ENCODE assay signal across 9 cellular contexts in genomic region chr5:95808013-95808685, GRCh38. TPM values are rescaled to one million over a fixed set of nuclear protein-coding genes. Genes with fewer than 3 reads are reported as not detected.
A peak's percentile ranks its signal among the peaks of the same experiment; 100 is the strongest.
DNase-seq lines count a peak whose midpoint lies in the region; ATAC-seq, FAIRE-seq and TF ChIP-seq lines count a peak whose summit lies in the region.
"Had no signal": no experiment of that assay in that cellular context is flagged by ENCODE, and none has a peak within 500 bp of the region (broad histone marks: within the 10 kb centered on the region; RNA-seq: fewer than 3 reads in every experiment).

No MANE protein-coding gene starts in this region.

- ATAC-seq in GM18511 (IDR thresholded peaks at IDR 0.05; ENCODE audit: unreplicated experiment): peak; percentile 6
- peak; percentile 4 for ATAC-seq in HG03460 (IDR thresholded peaks at IDR 0.05; ENCODE audit: unreplicated experiment)
- no peak for ATAC-seq in GM18870 (IDR thresholded peaks at IDR 0.05; ENCODE audit: unreplicated experiment)
- ATAC-seq in GM21737 (IDR thresholded peaks at IDR 0.05; ENCODE audit: unreplicated experiment): no peak

- no peak for FAIRE-seq in D721Med (lab: Jason Lieb, UNC)

- WGBS in endodermal cell (ENCODE audit: insufficient coverage in 1 of 2, insufficient read length in 1 of 2), 2 experiments: 92% methylated on average over 7 of the region's 7 CpGs; no CpG with 5 or more reads in 1 of the 2 experiments

- H3K36me3 Mint-ChIP-seq in endodermal cell (ENCODE audit: low read depth): peaks cover 18% of the 10 kb centered on the region

- H3K4me3 Mint-ChIP-seq in endodermal cell: no peak overlapping the region

- H3K27ac ChIP-seq in endodermal cell (ENCODE audit: low read depth, low read length) (no peak overlapping the region), skeletal muscle tissue (ENCODE audit: low read depth, low read length) (peak overlapping the region; percentile 78)

- H3K27me3 ChIP-seq in endodermal cell (ENCODE audit: control insufficient read depth, insufficient read depth, low read length, poor library complexity, severe bottlenecking) (no peaks in the 10 kb centered on the region), skeletal muscle tissue (ENCODE audit: control insufficient read depth in 3 of 3, insufficient read depth in 3 of 3, low read length in 3 of 3) (no peaks in the 10 kb centered on the region)

- no peak overlapping the region for H3K4me3 ChIP-seq in endodermal cell (ENCODE audit: low read length)
- peak overlapping the region; percentile 32 to 49 (median 38) for H3K4me3 ChIP-seq in skeletal muscle tissue (ENCODE audit: low read length in 3 of 3)

- no peak overlapping the region for H3K27ac Mint-ChIP-seq in endodermal cell

- H3K9me3 Mint-ChIP-seq in endodermal cell: peaks cover 7% of the 10 kb centered on the region

- peaks cover 3% of the 10 kb centered on the region for H3K27me3 Mint-ChIP-seq in endodermal cell (ENCODE audit: insufficient read depth)

- peak; percentile 28 for DNase-seq in endodermal cell
- DNase-seq in D721Med (ENCODE audit: insufficient read length, low spot score): no peak
- no peak for DNase-seq in stimulated activated CD4-positive, alpha-beta T cell treated with anti-CD3 and anti-CD28 coated beads, Interleukin-1b, Interleukin-23, amount 100 ng/mL, for 48 hours
- DNase-seq: NCI-H526 had no signal

- H3K9me3 ChIP-seq in endodermal cell (ENCODE audit: control insufficient read depth, low read length) (peaks cover 12% of the 10 kb centered on the region), skeletal muscle tissue (ENCODE audit: control insufficient read depth in 3 of 3, low read length in 3 of 3) (no peaks in the 10 kb centered on the region)

- TF ChIP-seq CTCF in endodermal cell (conservative IDR thresholded peaks at IDR 0.05) (no peak), D721Med (IDR thresholded peaks at IDR 0.05; ENCODE audit: insufficient read depth, missing control alignments) (no peak)

- H3K9ac ChIP-seq in endodermal cell (ENCODE audit: extremely low read depth, low read length, poor library complexity, severe bottlenecking) (no peak overlapping the region), skeletal muscle tissue (ENCODE audit: low read depth in 1 of 3, low read length in 3 of 3) (peak overlapping the region; percentile 40 to 51 (median 45))

- H3K36me3 ChIP-seq in endodermal cell (ENCODE audit: control insufficient read depth, insufficient read depth, low read length) (peaks cover 2% of the 10 kb centered on the region), skeletal muscle tissue (ENCODE audit: control insufficient read depth in 3 of 3, insufficient read depth in 3 of 3, low read length in 3 of 3) (peaks cover 0 to 5% (median 0%) of the 10 kb centered on the region in 3 donors)

- H3K4me1 Mint-ChIP-seq in endodermal cell: peaks cover 42% of the 10 kb centered on the region

- H3K4me1 ChIP-seq in endodermal cell (ENCODE audit: control insufficient read depth, insufficient read depth, low read length) (peaks cover 16% of the 10 kb centered on the region), skeletal muscle tissue (ENCODE audit: control insufficient read depth in 3 of 3, insufficient read depth in 3 of 3, low read length in 3 of 3) (peaks cover 28 to 53% (median 42%) of the 10 kb centered on the region in 3 donors)

RNA-seq across cellular contexts. Expression of gene GLRX, which starts 14.4 kb away (rescaled TPM):
- 10 to 100 TPM; 18.9 to 26.3 TPM for total RNA-seq in endodermal cell
- polyA plus RNA-seq in endodermal cell (2013, experiment 1 of 2): 33.6 TPM
- polyA plus RNA-seq in endodermal cell (2013, experiment 2 of 2): 34.9 TPM
- 6.8 TPM for total RNA-seq in skeletal muscle tissue

Comparison
In these comparisons a context has a peak if more than half of its experiments do, and no peak if none do; other contexts are left out.
1. ATAC-seq: peak in GM18511 (single experiment) and HG03460 (single experiment); none in GM18870 (single experiment) and GM21737 (single experiment).